ENCODE assay signal across 29 cellular contexts in the genomic region with DNA sequence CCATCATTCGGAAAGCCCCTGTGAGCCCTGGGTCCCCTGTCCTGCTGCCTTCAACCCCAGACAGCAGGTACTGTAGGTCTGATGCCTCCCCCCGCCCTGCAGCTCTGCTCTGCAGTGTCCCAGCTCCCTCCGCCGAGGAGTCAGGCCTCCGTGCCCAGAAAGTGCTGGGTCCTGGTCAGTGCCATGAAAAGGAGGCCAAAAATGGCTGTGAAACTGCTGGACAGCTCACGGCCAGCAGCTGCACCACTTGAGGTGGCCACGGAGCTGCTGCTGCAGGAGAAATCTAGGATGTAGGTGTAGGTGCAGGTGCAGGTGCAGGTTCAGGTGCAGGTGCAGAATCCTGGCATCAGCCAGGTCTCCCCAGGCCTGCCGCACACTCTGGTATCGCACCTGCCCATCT.
"Had no signal": no experiment of that assay in that cellular context is flagged by ENCODE, and none has a peak within 500 bp of the region (broad histone marks: within the 10 kb centered on the region; RNA-seq: fewer than 3 reads in every experiment).

No MANE protein-coding gene starts in this region.

- H3K4me2 ChIP-seq: PC-9 had no signal

- H3K27ac ChIP-seq: PC-9, SJCRH30, SK-N-MC, WERI-Rb-1 had no signal

- DNase-seq: activated CD4-positive, alpha-beta memory T cell treated with anti-CD3 and anti-CD28 coated beads, Interleukin-2, amount 10 ng/mL, durations not matched to agents 7 days and 5 days; activated CD4-positive, alpha-beta T cell treated with anti-CD3 and anti-CD28 coated beads for 1 hour; activated CD4-positive, alpha-beta T cell treated with anti-CD3 and anti-CD28 coated beads for 48 hours; activated CD4-positive, CD25-positive, alpha-beta regulatory T cell; activated CD8-positive, alpha-beta memory T cell treated with anti-CD3 and anti-CD28 coated beads for 24 hours; activated CD8-positive, alpha-beta memory T cell treated with anti-CD3 and anti-CD28 coated beads, Interleukin-2, amount 10 ng/mL, durations not matched to agents 7 days and 5 days; activated CD8-positive, alpha-beta memory T cell treated with anti-CD3 and anti-CD28 coated beads, Interleukin-2, amount 50 U/mL, for 48 hours; activated effector memory CD4-positive, alpha-beta T cell treated with Interleukin-2 at 50 U/mL for 16 hours; activated naive CD4-positive, alpha-beta T cell treated with anti-CD3 and anti-CD28 coated beads, Interleukin-2, amount 10 ng/mL, durations not matched to agents 7 days and 5 days; activated naive CD8-positive, alpha-beta T cell treated with anti-CD3 and anti-CD28 coated beads, Interleukin-2, amount 50 U/mL, for 24 hours; activated T-cell treated with anti-CD3 and anti-CD28 coated beads, Interleukin-2, amount 50 U/mL, for 48 hours; anterior cingulate cortex; caudate nucleus; cerebellar nuclear complex; Karpas-422; KBM-7; NCI-H1105; NCI-H1436; NCI-H187; NCI-H2029 treated with DMSO at 0.1 percent for 48 hours; NCI-H226; NCI-H446 treated with DMSO at 0.1 percent for 48 hours; NCI-H526; PC-9; Right ventricle myocardium superior; SJCRH30; T1000; WERI-Rb-1 had no signal

- H3K4me3 ChIP-seq: PC-9, SJCRH30, SK-N-MC had no signal

- ATAC-seq: activated CD8-positive, alpha-beta memory T cell treated with anti-CD3 and anti-CD28 coated beads, Interleukin-2, amount 10 ng/mL, durations not matched to agents 7 days and 5 days; activated naive CD8-positive, alpha-beta T cell treated with anti-CD3 and anti-CD28 coated beads, Interleukin-2, amount 50 U/mL, for 24 hours had no signal

- H3K36me3 ChIP-seq: SJCRH30, WERI-Rb-1 had no signal

- H3K9me3 ChIP-seq: SJCRH30 had no signal

- H2AFZ ChIP-seq: PC-9 had no signal

- H3K4me1 ChIP-seq: SJCRH30 had no signal

- H3K27me3 ChIP-seq: SJCRH30 had no signal
